In the genomic region with DNA sequence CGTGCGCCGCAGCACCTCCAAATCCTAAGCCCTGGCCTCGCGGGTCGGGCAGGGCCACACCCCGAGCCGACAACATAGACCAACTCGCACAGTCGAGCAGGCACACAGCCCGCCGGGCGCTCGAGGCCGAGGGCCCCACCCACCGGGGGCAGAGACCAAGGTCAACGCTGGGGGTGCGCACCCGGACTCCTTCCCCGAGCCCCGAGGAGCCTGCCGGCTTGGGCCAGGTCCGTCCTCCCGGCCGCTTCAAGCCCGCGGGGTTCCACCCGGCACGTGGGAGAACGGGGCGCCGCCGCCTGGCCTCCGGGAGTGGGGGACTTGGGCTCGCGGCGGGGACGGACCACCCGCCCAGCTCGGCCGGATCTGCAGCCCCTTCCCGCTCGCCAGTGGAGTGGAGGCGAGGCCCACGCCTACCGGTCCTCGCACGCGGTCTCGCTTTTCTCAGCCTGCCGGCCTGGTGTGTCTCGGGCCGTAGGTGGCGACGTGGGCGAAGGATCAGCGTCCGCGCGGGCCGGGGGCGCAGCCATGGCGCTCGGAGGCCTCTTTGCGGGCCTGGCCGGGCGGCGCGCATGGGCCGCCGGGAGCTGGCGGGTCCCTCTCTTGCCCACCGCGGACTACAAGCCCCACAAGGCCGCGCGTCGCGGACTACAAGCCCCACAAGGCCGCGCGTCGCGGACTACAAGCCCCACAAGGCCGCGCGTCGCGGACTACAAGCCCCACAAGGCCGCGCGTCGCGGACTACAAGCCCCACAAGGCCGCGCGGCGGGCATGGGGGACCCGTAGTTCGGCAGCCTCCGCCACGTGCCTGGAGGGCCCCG, we compare ENCODE assay signal across 1 cellular context.
TF ChIP-seq lines count a peak whose summit lies in the region.

A gene (minus strand): TSS at position 571 of the 818 bp plus-strand sequence. CDS start 44 bp downstream, at position 527.

TF ChIP-seq in HepG2, 621 proteins besides CTCF, POLR2A, EP300 and RAD21 (continued from another document):
- TF ChIP-seq ZBTB38 (CRISPR knock-in tag; IDR thresholded peaks at IDR 0.05) (peak; percentile 98), PRMT3 (CRISPR knock-in tag; IDR thresholded peaks at IDR 0.05; ENCODE audit: borderline replicate concordance, low read depth) (no peak; the same call in 1 of the 2 replicates), ZBTB3 (CRISPR knock-in tag; IDR thresholded peaks at IDR 0.05; ENCODE audit: borderline replicate concordance, low read depth) (peak; percentile 97), FOXA1 (IDR thresholded peaks at IDR 0.05) (no peak), FOXA1 (CRISPR knock-in tag; IDR thresholded peaks at IDR 0.05) (peak; percentile 31), ZNF333 (CRISPR knock-in tag; IDR thresholded peaks at IDR 0.05; ENCODE audit: borderline replicate concordance) (peak; percentile 100), ZNF20 (CRISPR knock-in tag; IDR thresholded peaks at IDR 0.05) (peak; percentile 98), MTF1 (CRISPR knock-in tag; IDR thresholded peaks at IDR 0.05) (peak; percentile 94), ZNF263 (CRISPR knock-in tag; IDR thresholded peaks at IDR 0.05) (peak; percentile 90), NBN (conservative IDR thresholded peaks at IDR 0.05) (no peak), EED (CRISPR knock-in tag; IDR thresholded peaks at IDR 0.05) (peak; percentile 100), NR2C2 (CRISPR knock-in tag; IDR thresholded peaks at IDR 0.05; ENCODE audit: borderline replicate concordance) (peak; percentile 95), ZNF33A (CRISPR knock-in tag; IDR thresholded peaks at IDR 0.05; ENCODE audit: borderline replicate concordance) (no peak), ZBTB1 (CRISPR knock-in tag; IDR thresholded peaks at IDR 0.05; ENCODE audit: borderline replicate concordance) (peak; percentile 79; the same call in 1 of the 2 replicates), RXRB (CRISPR knock-in tag; IDR thresholded peaks at IDR 0.05; ENCODE audit: borderline replicate concordance) (peak; percentile 95; the same call in 1 of the 2 replicates), MZF1 (CRISPR knock-in tag; IDR thresholded peaks at IDR 0.05; ENCODE audit: borderline replicate concordance) (peak; percentile 24; the same call in 1 of the 2 replicates), AGO2 (optimal IDR thresholded peaks at IDR 0.05; ENCODE audit: low read depth, low read length) (peak; percentile 100), ZNF558 (CRISPR knock-in tag; IDR thresholded peaks at IDR 0.05; ENCODE audit: borderline replicate concordance) (peak; percentile 81), ZNF616 (CRISPR knock-in tag; IDR thresholded peaks at IDR 0.05; ENCODE audit: low read depth) (peak; percentile 97)
- TF ChIP-seq, protein P1, sequence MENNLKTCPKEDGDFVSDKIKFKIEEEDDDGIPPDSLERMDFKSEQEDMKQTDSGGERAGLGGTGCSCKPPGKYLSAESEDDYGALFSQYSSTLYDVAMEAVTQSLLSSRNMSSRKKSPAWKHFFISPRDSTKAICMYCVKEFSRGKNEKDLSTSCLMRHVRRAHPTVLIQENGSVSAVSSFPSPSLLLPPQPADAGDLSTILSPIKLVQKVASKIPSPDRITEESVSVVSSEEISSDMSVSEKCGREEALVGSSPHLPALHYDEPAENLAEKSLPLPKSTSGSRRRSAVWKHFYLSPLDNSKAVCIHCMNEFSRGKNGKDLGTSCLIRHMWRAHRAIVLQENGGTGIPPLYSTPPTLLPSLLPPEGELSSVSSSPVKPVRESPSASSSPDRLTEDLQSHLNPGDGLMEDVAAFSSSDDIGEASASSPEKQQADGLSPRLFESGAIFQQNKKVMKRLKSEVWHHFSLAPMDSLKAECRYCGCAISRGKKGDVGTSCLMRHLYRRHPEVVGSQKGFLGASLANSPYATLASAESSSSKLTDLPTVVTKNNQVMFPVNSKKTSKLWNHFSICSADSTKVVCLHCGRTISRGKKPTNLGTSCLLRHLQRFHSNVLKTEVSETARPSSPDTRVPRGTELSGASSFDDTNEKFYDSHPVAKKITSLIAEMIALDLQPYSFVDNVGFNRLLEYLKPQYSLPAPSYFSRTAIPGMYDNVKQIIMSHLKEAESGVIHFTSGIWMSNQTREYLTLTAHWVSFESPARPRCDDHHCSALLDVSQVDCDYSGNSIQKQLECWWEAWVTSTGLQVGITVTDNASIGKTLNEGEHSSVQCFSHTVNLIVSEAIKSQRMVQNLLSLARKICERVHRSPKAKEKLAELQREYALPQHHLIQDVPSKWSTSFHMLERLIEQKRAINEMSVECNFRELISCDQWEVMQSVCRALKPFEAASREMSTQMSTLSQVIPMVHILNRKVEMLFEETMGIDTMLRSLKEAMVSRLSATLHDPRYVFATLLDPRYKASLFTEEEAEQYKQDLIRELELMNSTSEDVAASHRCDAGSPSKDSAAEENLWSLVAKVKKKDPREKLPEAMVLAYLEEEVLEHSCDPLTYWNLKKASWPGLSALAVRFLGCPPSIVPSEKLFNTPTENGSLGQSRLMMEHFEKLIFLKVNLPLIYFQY (CRISPR knock-in tag; IDR thresholded peaks at IDR 0.05; ENCODE audit: borderline replicate concordance), result peak; percentile 91
- TF ChIP-seq, protein P2, sequence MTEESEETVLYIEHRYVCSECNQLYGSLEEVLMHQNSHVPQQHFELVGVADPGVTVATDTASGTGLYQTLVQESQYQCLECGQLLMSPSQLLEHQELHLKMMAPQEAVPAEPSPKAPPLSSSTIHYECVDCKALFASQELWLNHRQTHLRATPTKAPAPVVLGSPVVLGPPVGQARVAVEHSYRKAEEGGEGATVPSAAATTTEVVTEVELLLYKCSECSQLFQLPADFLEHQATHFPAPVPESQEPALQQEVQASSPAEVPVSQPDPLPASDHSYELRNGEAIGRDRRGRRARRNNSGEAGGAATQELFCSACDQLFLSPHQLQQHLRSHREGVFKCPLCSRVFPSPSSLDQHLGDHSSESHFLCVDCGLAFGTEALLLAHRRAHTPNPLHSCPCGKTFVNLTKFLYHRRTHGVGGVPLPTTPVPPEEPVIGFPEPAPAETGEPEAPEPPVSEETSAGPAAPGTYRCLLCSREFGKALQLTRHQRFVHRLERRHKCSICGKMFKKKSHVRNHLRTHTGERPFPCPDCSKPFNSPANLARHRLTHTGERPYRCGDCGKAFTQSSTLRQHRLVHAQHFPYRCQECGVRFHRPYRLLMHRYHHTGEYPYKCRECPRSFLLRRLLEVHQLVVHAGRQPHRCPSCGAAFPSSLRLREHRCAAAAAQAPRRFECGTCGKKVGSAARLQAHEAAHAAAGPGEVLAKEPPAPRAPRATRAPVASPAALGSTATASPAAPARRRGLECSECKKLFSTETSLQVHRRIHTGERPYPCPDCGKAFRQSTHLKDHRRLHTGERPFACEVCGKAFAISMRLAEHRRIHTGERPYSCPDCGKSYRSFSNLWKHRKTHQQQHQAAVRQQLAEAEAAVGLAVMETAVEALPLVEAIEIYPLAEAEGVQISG (CRISPR knock-in tag; IDR thresholded peaks at IDR 0.05), result peak; percentile 97
- TF ChIP-seq, protein P3, sequence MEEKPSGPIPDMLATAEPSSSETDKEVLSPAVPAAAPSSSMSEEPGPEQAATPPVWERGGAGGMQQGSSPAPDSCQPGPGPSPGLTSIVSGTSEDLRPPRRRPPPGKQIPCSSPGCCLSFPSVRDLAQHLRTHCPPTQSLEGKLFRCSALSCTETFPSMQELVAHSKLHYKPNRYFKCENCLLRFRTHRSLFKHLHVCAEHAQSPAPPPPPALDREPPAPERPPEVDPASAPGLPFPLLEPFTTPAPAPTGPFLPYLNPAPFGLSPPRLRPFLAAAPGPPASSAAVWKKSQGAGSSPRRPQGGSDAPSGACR (CRISPR knock-in tag; IDR thresholded peaks at IDR 0.05), result peak; percentile 98
- TF ChIP-seq, protein P4, sequence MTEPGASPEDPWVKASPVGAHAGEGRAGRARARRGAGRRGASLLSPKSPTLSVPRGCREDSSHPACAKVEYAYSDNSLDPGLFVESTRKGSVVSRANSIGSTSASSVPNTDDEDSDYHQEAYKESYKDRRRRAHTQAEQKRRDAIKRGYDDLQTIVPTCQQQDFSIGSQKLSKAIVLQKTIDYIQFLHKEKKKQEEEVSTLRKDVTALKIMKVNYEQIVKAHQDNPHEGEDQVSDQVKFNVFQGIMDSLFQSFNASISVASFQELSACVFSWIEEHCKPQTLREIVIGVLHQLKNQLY (CRISPR knock-in tag; IDR thresholded peaks at IDR 0.05), result peak; percentile 33
- TF ChIP-seq, protein P5, sequence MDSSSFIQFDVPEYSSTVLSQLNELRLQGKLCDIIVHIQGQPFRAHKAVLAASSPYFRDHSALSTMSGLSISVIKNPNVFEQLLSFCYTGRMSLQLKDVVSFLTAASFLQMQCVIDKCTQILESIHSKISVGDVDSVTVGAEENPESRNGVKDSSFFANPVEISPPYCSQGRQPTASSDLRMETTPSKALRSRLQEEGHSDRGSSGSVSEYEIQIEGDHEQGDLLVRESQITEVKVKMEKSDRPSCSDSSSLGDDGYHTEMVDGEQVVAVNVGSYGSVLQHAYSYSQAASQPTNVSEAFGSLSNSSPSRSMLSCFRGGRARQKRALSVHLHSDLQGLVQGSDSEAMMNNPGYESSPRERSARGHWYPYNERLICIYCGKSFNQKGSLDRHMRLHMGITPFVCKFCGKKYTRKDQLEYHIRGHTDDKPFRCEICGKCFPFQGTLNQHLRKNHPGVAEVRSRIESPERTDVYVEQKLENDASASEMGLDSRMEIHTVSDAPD (CRISPR knock-in tag; IDR thresholded peaks at IDR 0.05), result peak; percentile 92
TF ChIP-seq in HepG2: peak in this region for 523.
